ENCODE assay signal across 8 cellular contexts in the genomic region with DNA sequence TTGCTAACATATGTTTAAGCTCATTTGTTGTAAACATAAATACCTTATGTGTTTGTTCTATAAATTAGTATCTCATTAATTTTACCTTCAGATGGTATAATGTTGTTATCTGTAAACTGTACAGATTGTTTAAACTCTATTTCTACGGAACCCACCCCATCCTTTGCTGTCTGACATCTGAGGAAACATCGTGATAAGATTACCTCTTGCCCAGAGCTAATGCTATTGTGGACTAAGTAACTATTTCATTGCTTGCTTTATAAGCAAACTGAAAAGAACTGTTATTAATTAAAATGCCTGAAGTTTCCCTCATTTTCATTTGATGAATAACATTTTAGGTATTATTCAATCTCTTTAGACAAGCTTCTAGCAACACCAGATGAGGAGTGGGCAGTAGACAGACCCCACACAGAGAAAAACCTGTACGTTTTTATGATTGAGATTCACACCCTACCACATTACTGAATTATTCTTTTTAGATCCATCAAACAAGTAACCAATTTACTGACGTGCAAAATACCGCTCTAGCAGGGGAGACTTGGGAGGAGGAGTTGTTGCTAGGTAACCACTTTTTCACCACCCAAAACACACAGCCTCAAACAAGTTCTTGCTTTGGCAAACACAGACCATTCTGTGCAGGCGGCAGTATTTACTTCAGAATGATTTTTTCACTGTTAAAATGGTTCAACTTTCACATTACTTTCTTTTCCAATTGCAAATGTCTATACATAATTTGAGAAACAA. TPM values are rescaled to one million over a fixed set of nuclear protein-coding genes. Genes with fewer than 3 reads are reported as not detected.
DNase-seq lines count a peak whose midpoint lies in the region; ATAC-seq and TF ChIP-seq lines count a peak whose summit lies in the region.

No MANE protein-coding gene starts in this region.

- no peaks in the 10 kb centered on the region for H3K9me3 Mint-ChIP-seq in activated CD4-positive, alpha-beta memory T cell treated with anti-CD3 and anti-CD28 coated beads for 36 hours

- no peaks in the 10 kb centered on the region for H3K4me1 Mint-ChIP-seq in activated CD4-positive, alpha-beta memory T cell treated with anti-CD3 and anti-CD28 coated beads for 36 hours (ENCODE audit: low read depth)

- DNase-seq in LHCN-M2 (ENCODE audit: low read depth) (peak; percentile 5), RPMI7951 (ENCODE audit: low read depth) (peak; percentile 17), left kidney (ENCODE audit: low read depth, low spot score) (peak; percentile 79), coronary artery (ENCODE audit: low spot score) (no peak), foreskin fibroblast (no peak)
- DNase-seq in stimulated activated CD4-positive, alpha-beta T cell treated with anti-CD3 and anti-CD28 coated beads, Interleukin-2, amount 100 ng/mL, for 48 hours = no peak
- DNase-seq in activated CD4-positive, alpha-beta memory T cell treated with anti-CD3 and anti-CD28 coated beads for 36 hours = no peak

- no peak overlapping the region for H3K4me3 Mint-ChIP-seq in activated CD4-positive, alpha-beta memory T cell treated with anti-CD3 and anti-CD28 coated beads for 36 hours

- peak; percentile 71 for ATAC-seq in GM18511 (IDR thresholded peaks at IDR 0.05; ENCODE audit: unreplicated experiment)

- intact Hi-C loops in activated CD4-positive, alpha-beta memory T cell treated with anti-CD3 and anti-CD28 coated beads for 36 hours (cut with micrococcal nuclease) = no loop called here

- peaks cover 1% of the 10 kb centered on the region for H3K27me3 Mint-ChIP-seq in activated CD4-positive, alpha-beta memory T cell treated with anti-CD3 and anti-CD28 coated beads for 36 hours

- CTCF ChIA-PET in activated CD4-positive, alpha-beta memory T cell treated with anti-CD3 and anti-CD28 coated beads for 36 hours (lab: Charles Lee) = interaction anchor here (1.6 kb wide), 1 partner anchor 1165 kb away, joined by 4 read pairs; no protein-coding TSS in a partner anchor

- no peak overlapping the region for H3K27ac ChIP-seq in coronary artery

- no peak overlapping the region for H3K4me3 ChIP-seq in coronary artery
- no peak overlapping the region for H3K4me3 ChIP-seq in foreskin fibroblast (ENCODE audit: low read depth in 1 of 2, low read length in 2 of 2)

- H3K36me3 Mint-ChIP-seq in activated CD4-positive, alpha-beta memory T cell treated with anti-CD3 and anti-CD28 coated beads for 36 hours = no peaks in the 10 kb centered on the region

- TF ChIP-seq CTCF in coronary artery (IDR thresholded peaks at IDR 0.05) = no peak
- no peak for TF ChIP-seq CTCF in foreskin fibroblast (IDR thresholded peaks at IDR 0.05; ENCODE audit: low read depth, low read length)

- POLR2A ChIA-PET in activated CD4-positive, alpha-beta memory T cell treated with anti-CD3 and anti-CD28 coated beads for 36 hours (lab: Charles Lee) = no interaction called here

- H3K27ac Mint-ChIP-seq in activated CD4-positive, alpha-beta memory T cell treated with anti-CD3 and anti-CD28 coated beads for 36 hours = no peak overlapping the region

RNA-seq across cellular contexts. Expression of gene SYT4, which starts 1.9 kb away (rescaled TPM):
- not detected in 2 replicates for total RNA-seq in LHCN-M2 (2014; rRNA removed)
- polyA plus RNA-seq in LHCN-M2 (2012) = not detected
- not detected in 2 replicates for total RNA-seq in RPMI7951 (2014; rRNA removed; shearing (Covaris generic))
- not detected for total RNA-seq in activated CD4-positive, alpha-beta memory T cell treated with anti-CD3 and anti-CD28 coated beads for 36 hours

Comparison
In these comparisons a context has a peak if more than half of its experiments do, and no peak if none do; other contexts are left out.
1. DNase-seq: peak in LHCN-M2 (single experiment), RPMI7951 (single experiment) and left kidney (single experiment); none in stimulated activated CD4-positive, alpha-beta T cell treated with anti-CD3 and anti-CD28 coated beads, Interleukin-2, amount 100 ng/mL, for 48 hours (0 of 2), coronary artery (single experiment), activated CD4-positive, alpha-beta memory T cell treated with anti-CD3 and anti-CD28 coated beads for 36 hours (single experiment) and foreskin fibroblast (0 of 2).